ENCODE assay signal across 9 cellular contexts in genomic region chr6:151440930-151441329, GRCh38. TPM values are rescaled to one million over a fixed set of nuclear protein-coding genes. Genes with fewer than 3 reads are reported as not detected.
DNase-seq lines count a peak whose midpoint lies in the region; ATAC-seq and TF ChIP-seq lines count a peak whose summit lies in the region.
"Had no signal": no experiment of that assay in that cellular context is flagged by ENCODE, and none has a peak within 500 bp of the region (broad histone marks: within the 10 kb centered on the region; RNA-seq: fewer than 3 reads in every experiment).

No MANE protein-coding gene starts in this region.

- peak; percentile 46 for ATAC-seq in GM21390 (IDR thresholded peaks at IDR 0.05; ENCODE audit: unreplicated experiment)

- peak overlapping the region in 1 of 2 donors; percentile 28 for H3K9ac ChIP-seq in liver (ENCODE audit: low read depth in 1 of 2, low read length in 2 of 2)

- DNase-seq in CD1c-positive myeloid dendritic cell (ENCODE audit: extremely low spot score) (peak; percentile 43), SK-MEL-5 (ENCODE audit: low read depth, low spot score) (peak; percentile 16), SHP77 treated with DMSO at 0.1 percent for 48 hours (lab: John Stamatoyannopoulos, UW) (no peak), DMS79 treated with DMSO at 0.1 percent for 48 hours (lab: John Stamatoyannopoulos, UW) (no peak)
- DNase-seq in effector memory CD4-positive, alpha-beta T cell: no peak
- DNase-seq in activated CD4-positive, CD25-positive, alpha-beta regulatory T cell (lab: John Stamatoyannopoulos, UW): no peak
- DNase-seq: aorta had no signal

- no peak overlapping the region for H3K27ac ChIP-seq in liver (ENCODE audit: low read depth in 1 of 2, low read length in 2 of 2)
- H3K27ac ChIP-seq in effector memory CD4-positive, alpha-beta T cell (ENCODE audit: insufficient read depth, low read length, poor library complexity, severe bottlenecking): no peak overlapping the region

- peaks cover 10 to 79% (median 57%) of the 10 kb centered on the region in 4 donors for H3K4me1 ChIP-seq in liver (ENCODE audit: control insufficient read depth in 4 of 4, insufficient read depth in 4 of 4, low read length in 3 of 4)
- no peaks in the 10 kb centered on the region for H3K4me1 ChIP-seq in effector memory CD4-positive, alpha-beta T cell (ENCODE audit: control insufficient read depth, insufficient read depth, low read length, poor library complexity, severe bottlenecking)

- peaks cover 0 to 3% (median 0%) of the 10 kb centered on the region in 4 donors for H3K36me3 ChIP-seq in liver (ENCODE audit: control insufficient read depth in 4 of 4, insufficient read depth in 3 of 4, low read depth in 1 of 4, low read length in 3 of 4)
- H3K36me3 ChIP-seq in effector memory CD4-positive, alpha-beta T cell (ENCODE audit: control insufficient read depth, insufficient read depth, low read length): peaks cover 13% of the 10 kb centered on the region

- in situ Hi-C loops in SK-MEL-5 (cut with HindIII; ENCODE audit: low pct_unique_long_range_greater_than_20kb, low sequenced_read_pairs): no loop called here

- H3K4me3 ChIP-seq in liver (ENCODE audit: low read depth in 1 of 3, low read length in 3 of 3): peak overlapping the region in 1 of 3 donors; percentile 16
- H3K4me3 ChIP-seq in effector memory CD4-positive, alpha-beta T cell (ENCODE audit: insufficient read depth, low read depth, low read length, poor library complexity, severe bottlenecking): no peak overlapping the region

- no peaks in the 10 kb centered on the region for H3K27me3 ChIP-seq in liver (ENCODE audit: control insufficient read depth in 4 of 4, insufficient read depth in 4 of 4, low read length in 3 of 4)
- H3K27me3 ChIP-seq in effector memory CD4-positive, alpha-beta T cell (replicated peaks; ENCODE audit: control insufficient read depth, insufficient read depth, low read length, poor library complexity, severe bottlenecking): no peaks in the 10 kb centered on the region

- WGBS in liver: 43% methylated on average over 2 of the region's 2 CpGs

- H3K9me3 ChIP-seq in liver (ENCODE audit: control insufficient read depth in 4 of 4, low read length in 3 of 4): no peaks in the 10 kb centered on the region
- H3K9me3 ChIP-seq in effector memory CD4-positive, alpha-beta T cell (ENCODE audit: control insufficient read depth, low read length): no peaks in the 10 kb centered on the region

- TF ChIP-seq RAD21 in liver (IDR thresholded peaks at IDR 0.05): peak; percentile 80 to 83

- TF ChIP-seq CTCF in liver (IDR thresholded peaks at IDR 0.05; ENCODE audit: low read depth, low read length, missing input control): peak; percentile 50

TF ChIP-seq in liver, 16 proteins besides CTCF, POLR2A, EP300 and RAD21:
- no peak for TF ChIP-seq TAF1 (conservative IDR thresholded peaks at IDR 0.05)
- no peak for TF ChIP-seq MAX (IDR thresholded peaks at IDR 0.05)
- TF ChIP-seq JUND (IDR thresholded peaks at IDR 0.05): no peak
- no peak for TF ChIP-seq NR2F2 (IDR thresholded peaks at IDR 0.05)
- TF ChIP-seq SP1 (IDR thresholded peaks at IDR 0.05): no peak
- no peak for TF ChIP-seq RXRA (IDR thresholded peaks at IDR 0.05)
- TF ChIP-seq EGR1 (IDR thresholded peaks at IDR 0.05; ENCODE audit: low read depth in 2 of 2): no peak
- no peak for TF ChIP-seq GABPA (IDR thresholded peaks at IDR 0.05 in 1 of 2, conservative IDR thresholded peaks at IDR 0.05 in 1 of 2)
- TF ChIP-seq YY1 (IDR thresholded peaks at IDR 0.05): no peak
- no peak for TF ChIP-seq REST (IDR thresholded peaks at IDR 0.05)
- no peak for TF ChIP-seq HNF4A (conservative IDR thresholded peaks at IDR 0.05)
- no peak for TF ChIP-seq FOXA1 (IDR thresholded peaks at IDR 0.05)
- no peak for TF ChIP-seq ZBTB33 (IDR thresholded peaks at IDR 0.05)

RNA-seq across cellular contexts. Expression of gene RMND1, which starts 11.0 kb away (rescaled TPM):
- total RNA-seq in SK-MEL-5 (2014; rRNA removed; shearing (Covaris generic)): 42.5 and 42.6 TPM in 2 replicates
- polyA plus RNA-seq in SK-MEL-5 (2015; cell fraction: cytosol; rRNA removed): 20.4 and 21.7 TPM in 2 replicates
- polyA plus RNA-seq in SK-MEL-5 (2015; cell fraction: nucleus; rRNA removed): 18.6 and 19.9 TPM in 2 replicates
- total RNA-seq in liver: 10 to 100 TPM; 21.6 to 22.6 TPM
- 10 to 100 TPM; 13.2 to 14.6 TPM for polyA plus RNA-seq in liver

RNA-seq across cellular contexts. Expression of gene ZBTB2, which starts 49.6 kb away (rescaled TPM):
- total RNA-seq in SK-MEL-5 (2014; rRNA removed; shearing (Covaris generic)): 14.3 and 17.7 TPM in 2 replicates
- polyA plus RNA-seq in SK-MEL-5 (2015; cell fraction: cytosol; rRNA removed): 11.6 and 12.9 TPM in 2 replicates
- 4.9 and 5.5 TPM in 2 replicates for polyA plus RNA-seq in SK-MEL-5 (2015; cell fraction: nucleus; rRNA removed)
- 1 to 10 TPM; 2.5 to 4.2 TPM for total RNA-seq in liver
- 1 to 10 TPM; 2.9 to 3.2 TPM for polyA plus RNA-seq in liver

RNA-seq across cellular contexts. Expression of gene CCDC170, which starts 52.9 kb away (rescaled TPM):
- total RNA-seq in SK-MEL-5 (2014; rRNA removed; shearing (Covaris generic)): not detected in 2 replicates
- polyA plus RNA-seq in SK-MEL-5 (2015; cell fraction: cytosol; rRNA removed): not detected in 2 replicates
- not detected in 2 replicates for polyA plus RNA-seq in SK-MEL-5 (2015; cell fraction: nucleus; rRNA removed)
- under 1 TPM; 0.37 to 0.59 TPM for total RNA-seq in liver
- under 1 TPM; 0.38 to 0.53 TPM for polyA plus RNA-seq in liver

Comparison
In these comparisons a context has a peak if more than half of its experiments do, and no peak if none do; other contexts are left out.
1. DNase-seq: peak in CD1c-positive myeloid dendritic cell (single experiment) and SK-MEL-5 (single experiment); none in effector memory CD4-positive, alpha-beta T cell (0 of 3), activated CD4-positive, CD25-positive, alpha-beta regulatory T cell (0 of 4), SHP77 treated with DMSO at 0.1 percent for 48 hours (single experiment) and DMS79 treated with DMSO at 0.1 percent for 48 hours (single experiment).